In genomic region chr19:35184267-35184666, GRCh38 we compare ENCODE assay signal across 29 cellular contexts. TPM values are rescaled to one million over a fixed set of nuclear protein-coding genes. Genes with fewer than 3 reads are reported as not detected.
"Had no signal": no experiment of that assay in that cellular context is flagged by ENCODE, and none has a peak within 500 bp of the region (broad histone marks: within the 10 kb centered on the region; RNA-seq: fewer than 3 reads in every experiment).

No MANE protein-coding gene starts in this region.

- H3K9me3 Mint-ChIP-seq: endodermal cell had no signal

- H3K36me3 ChIP-seq: esophagus squamous epithelium, gastrocnemius medialis, heart right ventricle, left lung, lower lobe of right lung had no signal

- H3K4me3 ChIP-seq: coronary artery, dorsolateral prefrontal cortex, esophagus squamous epithelium, gastrocnemius medialis, heart right ventricle, left lung, lower lobe of right lung had no signal

- H3K27ac ChIP-seq: coronary artery, dorsolateral prefrontal cortex, epithelial cell of prostate, esophagus squamous epithelium, gastrocnemius medialis, heart right ventricle, left lung, lower lobe of right lung had no signal

- DNase-seq: dermis blood vessel endothelial cell; dorsolateral prefrontal cortex; effector CD4-positive, alpha-beta T cell; effector memory CD4-positive, alpha-beta T cell; endodermal cell; erythroblast; esophagus squamous epithelium; foreskin fibroblast; foreskin melanocyte; gastrocnemius medialis; glutamatergic neuron; head of caudate nucleus; heart right ventricle; hippocampal formation; left cardiac atrium; left lung; left ventricle myocardium superior; lower lobe of right lung; mesenchymal stem cell; midbrain; naive thymus-derived CD4-positive, alpha-beta T cell had no signal

- H3K4me1 ChIP-seq: esophagus squamous epithelium, gastrocnemius medialis, heart right ventricle, left lung, lower lobe of right lung had no signal

- H3K9me3 ChIP-seq: esophagus squamous epithelium, gastrocnemius medialis, lower lobe of right lung had no signal

- ATAC-seq: esophagus mucosa; gastrocnemius medialis; heart right ventricle; left cardiac atrium; left lung; left ventricle myocardium superior; lower lobe of right lung; naive thymus-derived CD4-positive, alpha-beta T cell had no signal

- H3K4me1 Mint-ChIP-seq: endodermal cell had no signal

- H3K27ac Mint-ChIP-seq: endodermal cell; naive thymus-derived CD4-positive, alpha-beta T cell had no signal

- H3K4me3 Mint-ChIP-seq: endodermal cell; naive thymus-derived CD4-positive, alpha-beta T cell had no signal

RNA-seq across cellular contexts. Expression of gene FXYD7, which starts 41.2 kb away (rescaled TPM):
- total RNA-seq: dermis blood vessel endothelial cell, esophagus mucosa, esophagus squamous epithelium, glomerular endothelial cell, kidney epithelial cell, left cardiac atrium, left lung, left ventricle myocardium superior, lower lobe of right lung, lung microvascular endothelial cell, mucosa of gallbladder had no signal

RNA-seq across cellular contexts. Expression of gene FAM187B, which starts 44.3 kb away (rescaled TPM):
- total RNA-seq: dermis blood vessel endothelial cell; endodermal cell; esophagus mucosa; esophagus squamous epithelium; gastrocnemius medialis; glomerular endothelial cell; kidney epithelial cell; left cardiac atrium; left ventricle myocardium superior; lower leg skin; lung microvascular endothelial cell; mucosa of gallbladder; naive thymus-derived CD4-positive, alpha-beta T cell had no signal

RNA-seq across cellular contexts. Expression of gene FXYD1, which starts 45.6 kb away (rescaled TPM):
- total RNA-seq: dermis blood vessel endothelial cell, glomerular endothelial cell, kidney epithelial cell, lung microvascular endothelial cell had no signal

RNA-seq across cellular contexts. Expression of gene LGI4, which starts 49.4 kb away (rescaled TPM):
- total RNA-seq: glomerular endothelial cell, kidney epithelial cell, lung microvascular endothelial cell had no signal
